ENCODE assay signal across 8 cellular contexts in the genomic region with DNA sequence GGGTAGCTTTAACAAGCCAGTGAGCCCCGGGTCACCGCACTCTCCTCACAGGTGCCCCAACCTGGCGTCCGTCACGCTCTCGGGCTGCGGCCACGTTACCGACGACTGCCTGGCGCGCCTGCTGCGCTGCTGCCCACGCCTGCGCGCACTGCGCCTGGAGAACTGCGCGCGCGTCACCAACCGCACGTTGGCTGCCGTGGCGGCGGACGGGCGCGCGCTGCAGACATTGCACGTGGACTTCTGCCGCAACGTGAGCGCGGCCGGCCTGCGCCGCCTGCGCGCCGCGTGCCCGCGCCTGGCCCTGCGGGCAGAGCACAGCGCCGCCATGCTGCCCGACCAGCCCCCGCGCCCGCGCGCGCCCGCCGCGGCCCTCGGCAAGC. TPM values are rescaled to one million over a fixed set of nuclear protein-coding genes. Genes with fewer than 3 reads are reported as not detected.
DNase-seq lines count a peak whose midpoint lies in the region; ATAC-seq and TF ChIP-seq lines count a peak whose summit lies in the region.

No MANE protein-coding gene starts in this region.

- intact Hi-C loops in heart right ventricle (cut with DNase I), result loop anchor here in 2 of 10 donors (10.0 kb wide), 2 partner anchors 294 to 464 kb away; no protein-coding TSS in a partner anchor
- intact Hi-C loops in posterior vena cava (cut with DNase I), result loop anchor here in 1 of 2 donors (10.0 kb wide), 1 partner anchor 126 kb away; no protein-coding TSS in a partner anchor

- peak overlapping the region; percentile 68 for H3K4me2 ChIP-seq in SU-DHL-6 (ENCODE audit: low read depth, low read length, poor library complexity, severe bottlenecking)

- peak in 3 of 4 donors; percentile 32 to 86 (median 48) for TF ChIP-seq POLR2A in upper lobe of left lung (IDR thresholded peaks at IDR 0.05)

- no peaks in the 10 kb centered on the region for H3K27me3 ChIP-seq in SU-DHL-6 (ENCODE audit: low read length)
- H3K27me3 ChIP-seq in heart right ventricle, result no peaks in the 10 kb centered on the region
- no peaks in the 10 kb centered on the region for H3K27me3 ChIP-seq in upper lobe of left lung

- DNase-seq in GM12865 (ENCODE audit: low read depth) (peak; percentile 98), NAMALWA (ENCODE audit: low spot score) (peak; percentile 80), heart right ventricle (peak; percentile 85 to 91), posterior vena cava (ENCODE audit: low spot score) (peak; percentile 97), upper lobe of left lung (peak; percentile 90 to 98)
- DNase-seq in activated naive CD8-positive, alpha-beta T cell treated with anti-CD3 and anti-CD28 coated beads, Interleukin-2, amount 50 U/mL, for 24 hours, result peak; percentile 90

- WGBS in heart right ventricle, 2 donors, result 0% methylated on average over 38 to 58 of the region's 58 CpGs
- whole genome bisulfite sequencing in upper lobe of left lung, 2 donors, result 0% methylated on average over 1 of the region's 58 CpGs; no CpG with 5 or more reads in 1 of the 2 donors

- H3K4me3 ChIP-seq in GM12865 (ENCODE audit: low read depth, low read length) (peak overlapping the region; percentile 72), SU-DHL-6 (ENCODE audit: insufficient read depth, low read length, poor library complexity, severe bottlenecking) (peak overlapping the region; percentile 69), heart right ventricle (peak overlapping the region; percentile 11 to 74 (median 68)), upper lobe of left lung (peak overlapping the region; percentile 48 to 82 (median 68))

- H3K27ac Mint-ChIP-seq in activated naive CD8-positive, alpha-beta T cell treated with anti-CD3 and anti-CD28 coated beads, Interleukin-2, amount 50 U/mL, for 24 hours, result peak overlapping the region; percentile 94

- peak overlapping the region; percentile 83 for H2AFZ ChIP-seq in SU-DHL-6 (ENCODE audit: low read depth, low read length, severe bottlenecking)

- H3K27ac ChIP-seq in SU-DHL-6 (ENCODE audit: low read depth, low read length) (peak overlapping the region; percentile 73), heart right ventricle (peak overlapping the region; percentile 36 to 95 (median 89)), upper lobe of left lung (peak overlapping the region; percentile 59 to 84 (median 80))

- no peaks in the 10 kb centered on the region for H3K79me2 ChIP-seq in SU-DHL-6 (ENCODE audit: insufficient read depth, low read length)

- H3K36me3 ChIP-seq in SU-DHL-6 (ENCODE audit: low read length) (no peaks in the 10 kb centered on the region), heart right ventricle (peaks cover 0 to 14% (median 0%) of the 10 kb centered on the region in 9 donors), upper lobe of left lung (no peaks in the 10 kb centered on the region)

- TF ChIP-seq CTCF in GM12865 (IDR thresholded peaks at IDR 0.05; ENCODE audit: insufficient read depth, low read depth, low read length, missing control alignments), result peak; percentile 20
- no peak for TF ChIP-seq CTCF in SU-DHL-6 (IDR thresholded peaks at IDR 0.05; ENCODE audit: insufficient read depth, low read length, poor library complexity, severe bottlenecking)
- TF ChIP-seq CTCF in heart right ventricle (IDR thresholded peaks at IDR 0.05), result peak in 4 of 9 donors; percentile 14 to 47 (median 34)
- TF ChIP-seq CTCF in upper lobe of left lung (IDR thresholded peaks at IDR 0.05), result peak in 5 of 6 experiments; percentile 46 to 79 (median 64)

- peaks cover 32% of the 10 kb centered on the region for H3F3A ChIP-seq in SU-DHL-6 (ENCODE audit: insufficient read depth)

- no peaks in the 10 kb centered on the region for H4K20me1 ChIP-seq in SU-DHL-6 (ENCODE audit: low read depth, low read length)

- no peaks in the 10 kb centered on the region for H3K9me2 ChIP-seq in SU-DHL-6 (replicated peaks; ENCODE audit: insufficient read depth, low read length)

- H3K9me3 ChIP-seq in SU-DHL-6 (ENCODE audit: insufficient read depth, low read length) (no peaks in the 10 kb centered on the region), heart right ventricle (no peaks in the 10 kb centered on the region), upper lobe of left lung (no peaks in the 10 kb centered on the region)

- H3K36me3 Mint-ChIP-seq in activated naive CD8-positive, alpha-beta T cell treated with anti-CD3 and anti-CD28 coated beads, Interleukin-2, amount 50 U/mL, for 24 hours (ENCODE audit: low read depth), result peaks cover 2% of the 10 kb centered on the region

- H3K4me1 ChIP-seq in heart right ventricle (peaks cover 12 to 83% (median 59%) of the 10 kb centered on the region in 9 donors), upper lobe of left lung (peaks cover 26 to 51% (median 34%) of the 10 kb centered on the region in 4 donors)

- TF ChIP-seq EP300 in upper lobe of left lung (IDR thresholded peaks at IDR 0.05), result peak in 1 of 4 donors; percentile 2

- H3K4me3 Mint-ChIP-seq in activated naive CD8-positive, alpha-beta T cell treated with anti-CD3 and anti-CD28 coated beads, Interleukin-2, amount 50 U/mL, for 24 hours, result peak overlapping the region; percentile 91

- ATAC-seq in HG02588 (IDR thresholded peaks at IDR 0.05; ENCODE audit: unreplicated experiment), result peak; percentile 76
- ATAC-seq in activated naive CD8-positive, alpha-beta T cell treated with anti-CD3 and anti-CD28 coated beads, Interleukin-2, amount 50 U/mL, for 24 hours, result peak; percentile 80
- peak; percentile 64 to 91 (median 73) for ATAC-seq in heart right ventricle
- peak; percentile 90 to 94 for ATAC-seq in upper lobe of left lung (ENCODE audit: low FRiP score in 2 of 2)

- H3K9ac ChIP-seq in SU-DHL-6 (ENCODE audit: low read length), result peak overlapping the region; percentile 83

- peaks cover 65% of the 10 kb centered on the region for H3K4me1 Mint-ChIP-seq in activated naive CD8-positive, alpha-beta T cell treated with anti-CD3 and anti-CD28 coated beads, Interleukin-2, amount 50 U/mL, for 24 hours

- no peaks in the 10 kb centered on the region for H3K9me3 Mint-ChIP-seq in activated naive CD8-positive, alpha-beta T cell treated with anti-CD3 and anti-CD28 coated beads, Interleukin-2, amount 50 U/mL, for 24 hours

- no peaks in the 10 kb centered on the region for H3K27me3 Mint-ChIP-seq in activated naive CD8-positive, alpha-beta T cell treated with anti-CD3 and anti-CD28 coated beads, Interleukin-2, amount 50 U/mL, for 24 hours

RNA-seq across cellular contexts. Expression of a gene that starts 3.4 kb away (rescaled TPM):
- total RNA-seq in heart right ventricle (10 to 100 TPM; 10.9 to 37.7 (median 23.5) TPM), posterior vena cava (10 to 100 TPM; 17.7 to 36.8 TPM), upper lobe of left lung (1 to 10 TPM in 4 of 6 donors, not detected in 2; 1.1 to 2.0 (median 1.8) TPM)
- polyA plus RNA-seq in heart right ventricle, result 10 to 100 TPM in 1 of 2 donors, 1 to 10 TPM in 1; 2.5 to 38.3 TPM

Comparison
In these comparisons a context has a peak if more than half of its experiments do, and no peak if none do; other contexts are left out.
1. Peak in every context shown above with its lines: DNase-seq, ATAC-seq, H3K4me3 ChIP-seq and H3K27ac ChIP-seq.